In genomic region chr14:23013056-23014054, GRCh38 we compare ENCODE assay signal across 1 cellular context.
A peak's percentile ranks its signal among the peaks of the same experiment; 100 is the strongest.
TF ChIP-seq lines count a peak whose summit lies in the region.

No MANE protein-coding gene starts in this region.

TF ChIP-seq in SK-N-SH treated with all-trans-retinoic acid at 6 μM for 48 hours, 23 proteins besides CTCF, POLR2A, EP300 and RAD21 (continued from another document):
- TF ChIP-seq ZNF565 (CRISPR knock-in tag; conservative IDR thresholded peaks at IDR 0.05; ENCODE audit: low read depth) (no peak), ARNTL (CRISPR knock-in tag; IDR thresholded peaks at IDR 0.05; ENCODE audit: borderline replicate concordance, low read depth) (no peak), GLIS3 (CRISPR knock-in tag; IDR thresholded peaks at IDR 0.05) (no peak), TOX (CRISPR knock-in tag; IDR thresholded peaks at IDR 0.05; ENCODE audit: borderline replicate concordance) (no peak), ZNF70 (CRISPR knock-in tag; IDR thresholded peaks at IDR 0.05) (0 out of 2 replicates have a peak, but pooled peaks have one; percentile 20)
